8 cellular contexts compared by ENCODE assay signal in the genomic region with DNA sequence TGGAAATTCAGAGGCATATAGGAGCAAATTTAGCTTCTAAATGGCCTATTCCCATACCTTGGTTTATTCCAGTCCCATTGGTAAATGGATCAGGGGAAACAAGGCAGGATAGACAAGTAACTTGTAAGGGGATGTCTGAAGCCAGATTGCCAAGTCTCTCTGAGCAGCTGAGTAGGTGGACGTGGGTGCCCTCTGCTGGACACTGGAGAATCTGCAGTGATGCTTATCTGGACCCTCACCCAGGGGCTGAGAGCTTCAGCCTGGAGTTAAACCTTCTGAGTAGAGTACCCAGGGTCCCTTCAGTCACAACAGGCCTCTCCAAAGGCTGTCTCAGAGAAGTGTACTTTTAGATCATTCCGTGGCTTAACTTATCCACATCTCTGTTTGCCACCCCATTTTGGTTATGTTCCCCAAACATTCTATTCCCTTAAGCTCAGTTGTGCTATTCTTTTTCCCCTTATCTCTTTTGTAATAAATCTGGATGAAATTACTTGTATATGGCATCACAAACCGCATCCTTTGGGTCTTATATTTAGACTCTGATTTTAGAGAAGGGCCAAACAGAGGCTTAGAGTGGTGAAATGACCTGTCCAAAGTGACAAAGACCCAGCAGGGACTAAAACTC.
DNase-seq lines count a peak whose midpoint lies in the region; ATAC-seq and TF ChIP-seq lines count a peak whose summit lies in the region.

No MANE protein-coding gene starts in this region.

- peak; percentile 93 for TF ChIP-seq CTCF in GM06990 (IDR thresholded peaks at IDR 0.05; ENCODE audit: insufficient read depth, low read length, poor library complexity, severe bottlenecking)
- TF ChIP-seq CTCF in MM.1S (IDR thresholded peaks at IDR 0.05; ENCODE audit: low read length) = peak; percentile 86
- peak; percentile 52 to 87 (median 79) for TF ChIP-seq CTCF in ascending aorta (IDR thresholded peaks at IDR 0.05)
- peak; percentile 23 to 86 (median 70) for TF ChIP-seq CTCF in spleen (IDR thresholded peaks at IDR 0.05 in 8 of 11, conservative IDR thresholded peaks at IDR 0.05 in 3 of 11)

- ATAC-seq in GM21717 (IDR thresholded peaks at IDR 0.05; ENCODE audit: unreplicated experiment) = no peak

- H3K9me3 ChIP-seq in MM.1S (replicated peaks; ENCODE audit: insufficient read depth, low read length) (no peaks in the 10 kb centered on the region), ascending aorta (no peaks in the 10 kb centered on the region), spleen (no peaks in the 10 kb centered on the region)

- DNase-seq in GM06990 (ENCODE audit: extremely low read depth, insufficient read length) (peak; percentile 8), H7 (peak; percentile 63), MM.1S (peak; percentile 41), ascending aorta (ENCODE audit: low spot score in 2 of 2) (no peak), hippocampal formation (lab: John Stamatoyannopoulos, UW) (peak; percentile 9 to 25), spleen (peak; percentile 79)
- peak; percentile 9 for DNase-seq in T-helper 2 cell treated with Interferon-gamma antibody and Interleukin-4, amounts not matched to agents 5 μg/mL and 100 μg/mL, for 36 hours (ENCODE audit: low spot score)

- H3K9me3 Mint-ChIP-seq in T-helper 2 cell treated with Interferon-gamma antibody and Interleukin-4, amounts not matched to agents 5 μg/mL and 100 μg/mL, for 36 hours = no peaks in the 10 kb centered on the region

- H3K36me3 ChIP-seq in GM06990 (ENCODE audit: control insufficient read depth, insufficient read depth, low read length) = no peaks in the 10 kb centered on the region
- H3K36me3 ChIP-seq in H7 (replicated peaks; ENCODE audit: control insufficient read depth, insufficient read depth, low read length) = no peaks in the 10 kb centered on the region
- no peaks in the 10 kb centered on the region for H3K36me3 ChIP-seq in MM.1S (replicated peaks; ENCODE audit: insufficient read depth, low read length)
- no peaks in the 10 kb centered on the region for H3K36me3 ChIP-seq in ascending aorta
- no peaks in the 10 kb centered on the region for H3K36me3 ChIP-seq in spleen

- H3K9me2 ChIP-seq in MM.1S (replicated peaks; ENCODE audit: insufficient read depth, low read length) = no peaks in the 10 kb centered on the region

- intact Hi-C loops in ascending aorta (cut with DNase I) = loop anchor here (1.0 to 10.0 kb wide), 3 partner anchors 122 to 317 kb away; no protein-coding TSS in a partner anchor
- intact Hi-C loops in spleen (cut with DNase I; ENCODE audit: low total_unique reads) = loop anchor here (2.0 kb wide), 1 partner anchor 318 kb away; no protein-coding TSS in a partner anchor

- no peak overlapping the region for H3K27ac Mint-ChIP-seq in T-helper 2 cell treated with Interferon-gamma antibody and Interleukin-4, amounts not matched to agents 5 μg/mL and 100 μg/mL, for 36 hours

- no peaks in the 10 kb centered on the region for H4K20me1 ChIP-seq in MM.1S (ENCODE audit: insufficient read depth, low read length)

- H3K27ac ChIP-seq in MM.1S (ENCODE audit: low read length) (no peak overlapping the region), ascending aorta (no peak overlapping the region), spleen (no peak overlapping the region)

- H3K79me2 ChIP-seq in MM.1S (ENCODE audit: low read length) = no peaks in the 10 kb centered on the region

- H3K27me3 Mint-ChIP-seq in T-helper 2 cell treated with Interferon-gamma antibody and Interleukin-4, amounts not matched to agents 5 μg/mL and 100 μg/mL, for 36 hours (ENCODE audit: low read depth) = no peaks in the 10 kb centered on the region

- no peak overlapping the region for H2AFZ ChIP-seq in MM.1S (ENCODE audit: low read length)

- no peaks in the 10 kb centered on the region for H3K27me3 ChIP-seq in GM06990 (replicated peaks; ENCODE audit: control insufficient read depth, insufficient read depth, low read length)
- no peaks in the 10 kb centered on the region for H3K27me3 ChIP-seq in H7 (ENCODE audit: control insufficient read depth, insufficient read depth, low read length)
- no peaks in the 10 kb centered on the region for H3K27me3 ChIP-seq in MM.1S (replicated peaks; ENCODE audit: insufficient read depth, low read length)
- no peaks in the 10 kb centered on the region for H3K27me3 ChIP-seq in ascending aorta
- peaks cover 0 to 4% (median 0%) of the 10 kb centered on the region in 7 donors for H3K27me3 ChIP-seq in spleen (replicated peaks in 1 of 7)

- no peaks in the 10 kb centered on the region for H3K4me1 ChIP-seq in MM.1S (ENCODE audit: low read length)
- no peaks in the 10 kb centered on the region for H3K4me1 ChIP-seq in ascending aorta
- H3K4me1 ChIP-seq in spleen = no peaks in the 10 kb centered on the region

- H3K36me3 Mint-ChIP-seq in T-helper 2 cell treated with Interferon-gamma antibody and Interleukin-4, amounts not matched to agents 5 μg/mL and 100 μg/mL, for 36 hours (ENCODE audit: low read depth) = no peaks in the 10 kb centered on the region

- H3K4me3 ChIP-seq in GM06990 (replicated peaks; ENCODE audit: low read depth, low read length) = no peak overlapping the region
- no peak overlapping the region for H3K4me3 ChIP-seq in H7 (ENCODE audit: insufficient read depth, low read depth, low read length)
- H3K4me3 ChIP-seq in MM.1S (ENCODE audit: low read length) = no peak overlapping the region
- H3K4me3 ChIP-seq in ascending aorta = no peak overlapping the region
- no peak overlapping the region for H3K4me3 ChIP-seq in spleen

- H3K4me2 ChIP-seq in MM.1S (ENCODE audit: low read depth, low read length) = no peak overlapping the region

- no peaks in the 10 kb centered on the region for H3K4me1 Mint-ChIP-seq in T-helper 2 cell treated with Interferon-gamma antibody and Interleukin-4, amounts not matched to agents 5 μg/mL and 100 μg/mL, for 36 hours (ENCODE audit: low read depth)

- TF ChIP-seq POLR2A in spleen (IDR thresholded peaks at IDR 0.05) = no peak

- H3F3A ChIP-seq in MM.1S (ENCODE audit: insufficient read depth, low read length) = no peaks in the 10 kb centered on the region

- H3K4me3 Mint-ChIP-seq in T-helper 2 cell treated with Interferon-gamma antibody and Interleukin-4, amounts not matched to agents 5 μg/mL and 100 μg/mL, for 36 hours = no peak overlapping the region

- no peak overlapping the region for H3K9ac ChIP-seq in MM.1S (ENCODE audit: low read length)

- 13 to 24% (median 19%) methylated on average over 3 of the region's 3 CpGs for WGBS in spleen, 5 donors

Comparison
In these comparisons a context has a peak if more than half of its experiments do, and no peak if none do; other contexts are left out.
1. DNase-seq: peak in GM06990 (single experiment), H7 (single experiment), MM.1S (single experiment), T-helper 2 cell treated with Interferon-gamma antibody and Interleukin-4, amounts not matched to agents 5 μg/mL and 100 μg/mL, for 36 hours (single experiment), hippocampal formation (2 of 2) and spleen (single experiment); none in ascending aorta (0 of 2).
2. Peak in every context shown above with its lines, with median percentiles within 50 percentile points of each other: CTCF ChIP-seq.